1 cellular context compared by ENCODE assay signal in genomic region chrX:130060122-130061069, GRCh38.
A peak's percentile ranks its signal among the peaks of the same experiment; 100 is the strongest.
TF ChIP-seq lines count a peak whose summit lies in the region.

No MANE protein-coding gene starts in this region.

TF ChIP-seq in H1, 55 proteins besides CTCF, POLR2A, EP300 and RAD21 (continued from another document):
- peak in 1 of 2 experiments; percentile 57; a peak in 1 of 4 replicates for TF ChIP-seq SIN3A (conservative IDR thresholded peaks at IDR 0.05 in 1 of 2, IDR thresholded peaks at IDR 0.05 in 1 of 2; ENCODE audit: low read depth in 1 of 2, low read length in 2 of 2)
